In the genomic region with DNA sequence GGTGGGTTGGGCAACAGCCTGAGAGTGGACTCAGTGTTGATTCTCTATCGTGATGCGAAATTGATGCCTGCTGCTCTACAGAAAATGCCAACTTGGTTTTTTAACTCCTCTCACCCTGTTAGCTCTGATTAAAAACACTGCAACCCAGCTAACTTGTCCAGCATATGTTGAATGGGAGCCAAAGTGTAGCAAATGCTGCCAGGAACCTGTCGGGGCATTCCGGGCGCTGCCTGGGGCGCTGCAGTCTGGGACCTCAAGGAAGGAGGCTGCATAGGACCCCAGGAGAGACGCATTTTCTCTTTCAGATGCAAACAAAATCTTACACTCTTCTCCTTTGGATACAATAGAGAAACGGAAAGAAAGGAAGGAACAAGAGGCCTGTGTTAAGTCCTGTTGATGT, we compare ENCODE assay signal across 19 cellular contexts. TPM values are rescaled to one million over a fixed set of nuclear protein-coding genes. Genes with fewer than 3 reads are reported as not detected.
DNase-seq lines count a peak whose midpoint lies in the region; ATAC-seq, FAIRE-seq and TF ChIP-seq lines count a peak whose summit lies in the region.
"Had no signal": no experiment of that assay in that cellular context is flagged by ENCODE, and none has a peak within 500 bp of the region (broad histone marks: within the 10 kb centered on the region; RNA-seq: fewer than 3 reads in every experiment).

No MANE protein-coding gene starts in this region.

- peaks cover 13% of the 10 kb centered on the region for H3K4me1 ChIP-seq in CD4-positive, CD25-positive, alpha-beta regulatory T cell (ENCODE audit: control insufficient read depth, insufficient read depth, low read length, poor library complexity, severe bottlenecking)
- peaks cover 0 to 10% (median 3%) of the 10 kb centered on the region in 4 experiments; a peak in 5 of 7 replicates for H3K4me1 ChIP-seq in H1 (replicated peaks in 1 of 4; ENCODE audit: control insufficient read depth in 3 of 4, insufficient read depth in 4 of 4, low read length in 3 of 4)
- H3K4me1 ChIP-seq in suprapubic skin = peaks cover 25% of the 10 kb centered on the region

- no peak for TF ChIP-seq CTCF in RWPE1 (conservative IDR thresholded peaks at IDR 0.05; ENCODE audit: low read depth)
- no peak for TF ChIP-seq CTCF in H1 (IDR thresholded peaks at IDR 0.05; ENCODE audit: control extremely low read depth in 1 of 3, insufficient read depth in 1 of 3, low read depth in 1 of 3, low read length in 3 of 3)
- TF ChIP-seq CTCF in suprapubic skin (IDR thresholded peaks at IDR 0.05) = no peak

- H3K18ac ChIP-seq in H1 (ENCODE audit: extremely low read depth, low read length) = no peak overlapping the region

- POLR2A ChIA-PET in RWPE1 (lab: Yijun Ruan, JAX; ENCODE audit: low non-redundant PET) (no interaction called here), H1 (lab: Charles Lee; ENCODE audit: partially characterized antibody) (interaction anchor here (0.6 to 17.6 kb wide), 2 partner anchors 13 to 840 kb away, joined by 3 to 230 read pairs; a partner anchor contains a TSS)

- no peak overlapping the region for H3K23ac ChIP-seq in H1 (ENCODE audit: insufficient read length)

- no peak overlapping the region for H3K4me3 ChIP-seq in CD4-positive, CD25-positive, alpha-beta regulatory T cell (ENCODE audit: low read depth, low read length)
- H3K4me3 ChIP-seq in H1 (ENCODE audit: extremely low read depth in 1 of 4, insufficient read depth in 2 of 4, low read depth in 3 of 4, low read length in 4 of 4) (no peak overlapping the region), suprapubic skin (no peak overlapping the region)
- H3K4me3 ChIP-seq: BLaER1 treated with 17β-estradiol and CSF1 and Interleukin-3, amounts not matched to agents 10 nM and 100 nM; GM12878; GM23248 had no signal

- CTCF ChIA-PET in RWPE1 (lab: Yijun Ruan, JAX) (interaction anchor here (0.7 kb wide), 1 partner anchor 294 kb away, joined by 3 read pairs; a partner anchor contains a TSS), H1 (lab: Charles Lee; ENCODE audit: partially characterized antibody) (interaction anchor here (4.1 kb wide), 1 partner anchor 9 kb away, joined by 15 read pairs; no protein-coding TSS in a partner anchor)

- no peaks in the 10 kb centered on the region for H3K9me3 ChIP-seq in CD4-positive, CD25-positive, alpha-beta regulatory T cell (ENCODE audit: control insufficient read depth in 2 of 2, low read length in 2 of 2)
- H3K9me3 ChIP-seq in H1 (ENCODE audit: insufficient read depth in 2 of 2, low read depth in 1 of 2, low read length in 1 of 2) = no peaks in the 10 kb centered on the region
- H3K9me3 ChIP-seq in suprapubic skin = no peaks in the 10 kb centered on the region
- H3K9me3 ChIP-seq: BLaER1 treated with 17β-estradiol and CSF1 and Interleukin-3, amounts not matched to agents 10 nM and 100 nM had no signal

- H2AK5ac ChIP-seq in H1 (ENCODE audit: low read depth, low read length) = no peak overlapping the region

- H3K27me3 Mint-ChIP-seq in CD4-positive, CD25-positive, alpha-beta regulatory T cell = peaks cover 19% of the 10 kb centered on the region
- H3K27me3 Mint-ChIP-seq: CD4-positive, alpha-beta T cell had no signal

- no peak overlapping the region for H2BK12ac ChIP-seq in H1 (ENCODE audit: low read depth, low read length)

- H2BK5ac ChIP-seq in H1 (ENCODE audit: low read depth, low read length) = no peak overlapping the region

- no peak overlapping the region for H3K56ac ChIP-seq in H1 (replicated peaks; ENCODE audit: insufficient read length, low read depth, low read length)

- H4K5ac ChIP-seq in H1 (ENCODE audit: insufficient read length, low read depth, low read length) = no peak overlapping the region

- DNase-seq in CD4-positive, CD25-positive, alpha-beta regulatory T cell = no peak
- DNase-seq in RWPE1 (ENCODE audit: low spot score) (no peak), H1 (ENCODE audit: low read depth in 1 of 2, low spot score in 2 of 2) (no peak), suprapubic skin (ENCODE audit: low spot score in 2 of 2) (peak; percentile 15 to 35), AG08396 (ENCODE audit: low spot score) (no peak)
- DNase-seq in stimulated activated naive CD4-positive, alpha-beta T cell treated with Interleukin-2 at 50 U/mL for 16 hours (lab: John Stamatoyannopoulos, UW) = no peak
- DNase-seq: 8988T; Calu3; CD4-positive, alpha-beta T cell; DMS 273 treated with DMSO at 0.1 percent for 48 hours; GM23248; H9 had no signal

- H3K27me3 ChIP-seq in CD4-positive, CD25-positive, alpha-beta regulatory T cell (ENCODE audit: control insufficient read depth, insufficient read depth, low read length) = peaks cover 2% of the 10 kb centered on the region
- H3K27me3 ChIP-seq in H1 (replicated peaks in 1 of 4; ENCODE audit: control insufficient read depth in 3 of 4, extremely low read depth in 1 of 4, insufficient read depth in 3 of 4, low read length in 3 of 4) (peaks cover 9 to 39% (median 26%) of the 10 kb centered on the region in 4 experiments; a peak in 6 of 7 replicates), suprapubic skin (peaks cover 14% of the 10 kb centered on the region)

- H4K8ac ChIP-seq in H1 (ENCODE audit: extremely low read depth, insufficient read depth, low read length) = peak overlapping the region; percentile 8; the same call in 1 of the 2 replicates

- H3K4me3 Mint-ChIP-seq in CD4-positive, CD25-positive, alpha-beta regulatory T cell = peak overlapping the region in 1 of 4 donors; percentile 63
- H3K4me3 Mint-ChIP-seq: H9 had no signal

- H3K9me3 Mint-ChIP-seq in CD4-positive, CD25-positive, alpha-beta regulatory T cell = peaks cover 0 to 2% (median 0%) of the 10 kb centered on the region in 7 donors
- H3K9me3 Mint-ChIP-seq: CD4-positive, alpha-beta T cell; H9; IgD-negative memory B cell had no signal

- no peak overlapping the region for H3K9ac ChIP-seq in H1 (replicated peaks in 1 of 4; ENCODE audit: extremely low read depth in 1 of 4, low read depth in 3 of 4, low read length in 3 of 4)
- H3K9ac ChIP-seq: GM23248 had no signal

- 89% methylated on average over 8 of the region's 8 CpGs; no CpG with 5 or more reads in 1 of the 2 experiments for WGBS in H1 (ENCODE audit: extremely low coverage in 1 of 2, insufficient coverage in 1 of 2, insufficient read length in 1 of 2, insufficient replicate concordance in 2 of 2, low coverage in 1 of 2, low lambda C conversion rate in 2 of 2, missing lambda C conversion rate in 1 of 2), 2 experiments
- WGBS in suprapubic skin = 75% methylated on average over 8 of the region's 8 CpGs

- H3K14ac ChIP-seq in H1 (ENCODE audit: insufficient read length) = no peak overlapping the region

- H3K79me1 ChIP-seq in H1 (ENCODE audit: low read depth, low read length) = no peaks in the 10 kb centered on the region

- no peak overlapping the region for H2BK20ac ChIP-seq in H1 (ENCODE audit: low read length)

- H4K91ac ChIP-seq in H1 (replicated peaks; ENCODE audit: insufficient read length, low read length) = no peak overlapping the region

- no peaks in the 10 kb centered on the region for H3K79me2 ChIP-seq in H1 (ENCODE audit: control insufficient read depth in 1 of 2, insufficient read depth in 2 of 2, low read length in 2 of 2)

- H2AFZ ChIP-seq in H1 (ENCODE audit: low read length) = no peak overlapping the region
- H2AFZ ChIP-seq: GM23248 had no signal

- no peak overlapping the region for H3K4ac ChIP-seq in H1 (replicated peaks; ENCODE audit: insufficient read length, low read depth, low read length)

- no peak overlapping the region for H3K27ac ChIP-seq in CD4-positive, CD25-positive, alpha-beta regulatory T cell (ENCODE audit: insufficient read depth, low read length, poor library complexity, severe bottlenecking)
- H3K27ac ChIP-seq in RWPE1 (peak overlapping the region; percentile 15; the same call in 1 of the 2 replicates), H1 (ENCODE audit: low read depth, low read length) (no peak overlapping the region), suprapubic skin (no peak overlapping the region)
- H3K27ac ChIP-seq: BLaER1 treated with 17β-estradiol and CSF1 and Interleukin-3, amounts not matched to agents 10 nM and 100 nM; GM23248 had no signal

- H3K36me3 ChIP-seq in CD4-positive, CD25-positive, alpha-beta regulatory T cell (ENCODE audit: control insufficient read depth, insufficient read depth, low read length) = peaks cover 40% of the 10 kb centered on the region
- H3K36me3 ChIP-seq in H1 (ENCODE audit: control insufficient read depth in 2 of 4, insufficient read depth in 4 of 4, low read length in 3 of 4) (peaks cover 12 to 53% (median 31%) of the 10 kb centered on the region in 4 experiments), suprapubic skin (peaks cover 49% of the 10 kb centered on the region)

- no peak for TF ChIP-seq POLR2A in H1 (IDR thresholded peaks at IDR 0.05; ENCODE audit: control extremely low read depth in 1 of 2, low read depth in 2 of 2, low read length in 2 of 2)
- TF ChIP-seq POLR2A in suprapubic skin (IDR thresholded peaks at IDR 0.05) = no peak

- no peak overlapping the region for H2BK15ac ChIP-seq in H1 (ENCODE audit: low read length)

- no peak for FAIRE-seq in H1 (lab: Jason Lieb, UNC)
- FAIRE-seq: GM12878, GM18507 had no signal

- no peak for ATAC-seq in CD4-positive, CD25-positive, alpha-beta regulatory T cell (ENCODE audit: low read depth in 2 of 2)
- ATAC-seq in GM19023 (IDR thresholded peaks at IDR 0.05; ENCODE audit: unreplicated experiment) = no peak
- ATAC-seq: GM12878 had no signal

- TF ChIP-seq EP300 in H1 (IDR thresholded peaks at IDR 0.05; ENCODE audit: borderline replicate concordance in 1 of 2, low read depth in 2 of 2, low read length in 2 of 2) (no peak), suprapubic skin (IDR thresholded peaks at IDR 0.05) (no peak)

- peaks cover 24% of the 10 kb centered on the region for H3K36me3 Mint-ChIP-seq in CD4-positive, CD25-positive, alpha-beta regulatory T cell

- no peak for TF ChIP-seq RAD21 in H1 (IDR thresholded peaks at IDR 0.05 in 1 of 2, conservative IDR thresholded peaks at IDR 0.05 in 1 of 2; ENCODE audit: low read depth in 2 of 2, low read length in 2 of 2)

- peaks cover 0 to 16% (median 6%) of the 10 kb centered on the region in 4 donors for H3K4me1 Mint-ChIP-seq in CD4-positive, CD25-positive, alpha-beta regulatory T cell

- peak overlapping the region in 2 of 3 donors; percentile 18 to 20 for H3K27ac Mint-ChIP-seq in CD4-positive, CD25-positive, alpha-beta regulatory T cell

- H3K4me2 ChIP-seq in H1 (ENCODE audit: insufficient read depth in 1 of 2, low read depth in 2 of 2, low read length in 2 of 2) = no peak overlapping the region
- H3K4me2 ChIP-seq: BLaER1 treated with 17β-estradiol and CSF1 and Interleukin-3, amounts not matched to agents 10 nM and 100 nM had no signal

- H3K23me2 ChIP-seq in H1 (ENCODE audit: low read depth, low read length) = peaks cover 9% of the 10 kb centered on the region; the same call in 1 of the 2 replicates

- no peak overlapping the region for H2BK120ac ChIP-seq in H1 (replicated peaks; ENCODE audit: low read depth, low read length)

- peaks cover 12 to 19% of the 10 kb centered on the region in 2 experiments for H4K20me1 ChIP-seq in H1 (replicated peaks in 1 of 2; ENCODE audit: control insufficient read depth in 1 of 2, insufficient read depth in 2 of 2, low read length in 2 of 2)

RNA-seq across cellular contexts. Expression of a gene that starts 3.9 kb away (rescaled TPM):
- not detected for total RNA-seq in CD4-positive, CD25-positive, alpha-beta regulatory T cell
- under 1 TPM; 0.10 to 0.27 (median 0.17) TPM for polyA plus RNA-seq in CD4-positive, CD25-positive, alpha-beta regulatory T cell
- total RNA-seq in H1 (2021; fragmentation: NEBNext Ultra II Directional; extraction: Animal tissue kit (Norgen Biotek cat#: 25700)) = 1.4 and 1.9 TPM in 2 replicates
- 1.1 and 2.1 TPM in 2 replicates for polyA plus RNA-seq in H1 (2011; rRNA removed)
- polyA plus RNA-seq in H1 (2011; cell fraction: cytosol; rRNA removed) = 1.8 TPM
- polyA plus RNA-seq in H1 (2011; cell fraction: nucleus; rRNA removed) = 2.6 TPM
- polyA plus RNA-seq in H1 (2012, experiment 1 of 2) = 1.6 to 1.9 TPM (median 1.6 TPM) in 4 replicates
- 1.1 TPM for polyA plus RNA-seq in H1 (2012, experiment 2 of 2)
- 3.1 TPM for polyA plus RNA-seq in H1 (2013, experiment 1 of 2)
- polyA plus RNA-seq in H1 (2013, experiment 2 of 2) = 2.1 TPM
- polyA minus RNA-seq in H1 (2011; rRNA and poly(A)+ RNA removed) = 5.0 and 5.2 TPM in 2 replicates
- polyA minus RNA-seq in H1 (2011; cell fraction: cytosol; rRNA and poly(A)+ RNA removed) = 1.6 TPM
- polyA minus RNA-seq in H1 (2011; cell fraction: nucleus; rRNA and poly(A)+ RNA removed) = 3.3 TPM
- 10 to 100 TPM in 1 of 4 donors, 1 to 10 TPM in 3; 3.3 to 12.9 (median 5.6) TPM for total RNA-seq in suprapubic skin
- total RNA-seq: CD4-positive, alpha-beta T cell; Daoy; GM12878 had no signal

RNA-seq across cellular contexts. Expression of a gene that starts 18.5 kb away (rescaled TPM):
- total RNA-seq in CD4-positive, CD25-positive, alpha-beta regulatory T cell = 80.5 TPM
- polyA plus RNA-seq in CD4-positive, CD25-positive, alpha-beta regulatory T cell = 10 to 100 TPM; 63.6 to 78.4 (median 70.9) TPM
- 68.3 and 71.5 TPM in 2 replicates for total RNA-seq in H1 (2021; fragmentation: NEBNext Ultra II Directional; extraction: Animal tissue kit (Norgen Biotek cat#: 25700))
- 65.2 and 68.8 TPM in 2 replicates for polyA plus RNA-seq in H1 (2011; rRNA removed)
- polyA plus RNA-seq in H1 (2011; cell fraction: cytosol; rRNA removed) = 51.0 TPM
- 52.2 TPM for polyA plus RNA-seq in H1 (2011; cell fraction: nucleus; rRNA removed)
- 51.1 to 70.5 TPM (median 60.3 TPM) in 4 replicates for polyA plus RNA-seq in H1 (2012, experiment 1 of 2)
- 41.6 TPM for polyA plus RNA-seq in H1 (2012, experiment 2 of 2)
- polyA plus RNA-seq in H1 (2013, experiment 1 of 2) = 48.9 TPM
- polyA plus RNA-seq in H1 (2013, experiment 2 of 2) = 52.7 TPM
- polyA minus RNA-seq in H1 (2011; rRNA and poly(A)+ RNA removed) = 45.9 and 55.6 TPM in 2 replicates
- polyA minus RNA-seq in H1 (2011; cell fraction: cytosol; rRNA and poly(A)+ RNA removed) = 21.9 TPM
- polyA minus RNA-seq in H1 (2011; cell fraction: nucleus; rRNA and poly(A)+ RNA removed) = 40.2 TPM
- 10 to 100 TPM; 33.3 to 58.3 (median 53.3) TPM for total RNA-seq in suprapubic skin

RNA-seq across cellular contexts. Expression of a gene that starts 24.5 kb away (rescaled TPM):
- not detected for total RNA-seq in CD4-positive, CD25-positive, alpha-beta regulatory T cell
- polyA plus RNA-seq in CD4-positive, CD25-positive, alpha-beta regulatory T cell = not detected
- total RNA-seq in H1 (2021; fragmentation: NEBNext Ultra II Directional; extraction: Animal tissue kit (Norgen Biotek cat#: 25700)) = 0.15 and 0.35 TPM in 2 replicates
- 0.39 and 0.44 TPM in 2 replicates for polyA plus RNA-seq in H1 (2011; rRNA removed)
- polyA plus RNA-seq in H1 (2011; cell fraction: cytosol; rRNA removed) = 0.66 TPM
- polyA plus RNA-seq in H1 (2011; cell fraction: nucleus; rRNA removed) = 0.53 TPM
- 0.17 to 0.70 TPM (median 0.39 TPM) in 4 replicates for polyA plus RNA-seq in H1 (2012, experiment 1 of 2)
- 0.24 TPM for polyA plus RNA-seq in H1 (2012, experiment 2 of 2)
- 0.24 TPM for polyA plus RNA-seq in H1 (2013, experiment 1 of 2)
- polyA plus RNA-seq in H1 (2013, experiment 2 of 2) = 0.44 TPM
- polyA minus RNA-seq in H1 (2011; rRNA and poly(A)+ RNA removed) = 0.13 TPM in 1 of 2 replicates, not detected in the other
- not detected for polyA minus RNA-seq in H1 (2011; cell fraction: cytosol; rRNA and poly(A)+ RNA removed)
- polyA minus RNA-seq in H1 (2011; cell fraction: nucleus; rRNA and poly(A)+ RNA removed) = not detected
- 1 to 10 TPM in 1 of 4 donors, not detected in 3; 1.1 TPM for total RNA-seq in suprapubic skin
- total RNA-seq: Calu3; CD4-positive, alpha-beta T cell; HT1080 had no signal
- polyA plus RNA-seq: GM12878, IgD-negative memory B cell had no signal

RNA-seq across cellular contexts. Expression of a gene that starts 33.4 kb away (rescaled TPM):
- not detected for total RNA-seq in CD4-positive, CD25-positive, alpha-beta regulatory T cell
- not detected for polyA plus RNA-seq in CD4-positive, CD25-positive, alpha-beta regulatory T cell
- not detected in 2 replicates for total RNA-seq in H1 (2021; fragmentation: NEBNext Ultra II Directional; extraction: Animal tissue kit (Norgen Biotek cat#: 25700))
- not detected in 2 replicates for polyA plus RNA-seq in H1 (2011; rRNA removed)
- not detected for polyA plus RNA-seq in H1 (2011; cell fraction: cytosol; rRNA removed)
- not detected for polyA plus RNA-seq in H1 (2011; cell fraction: nucleus; rRNA removed)
- not detected in 4 replicates for polyA plus RNA-seq in H1 (2012, experiment 1 of 2)
- not detected for polyA plus RNA-seq in H1 (2012, experiment 2 of 2)
- polyA plus RNA-seq in H1 (2013, experiment 1 of 2) = not detected
- not detected for polyA plus RNA-seq in H1 (2013, experiment 2 of 2)
- not detected in 2 replicates for polyA minus RNA-seq in H1 (2011; rRNA and poly(A)+ RNA removed)
- polyA minus RNA-seq in H1 (2011; cell fraction: cytosol; rRNA and poly(A)+ RNA removed) = not detected
- not detected for polyA minus RNA-seq in H1 (2011; cell fraction: nucleus; rRNA and poly(A)+ RNA removed)
- not detected for total RNA-seq in suprapubic skin
- total RNA-seq: Calu3; CD4-positive, alpha-beta T cell; Daoy; GM12878; GM23248; H9; HT1080 had no signal
- polyA plus RNA-seq: GM12878, GM23248, IgD-negative memory B cell had no signal

RNA-seq across cellular contexts. Expression of a gene that starts 58.9 kb away (rescaled TPM):
- 27.4 TPM for total RNA-seq in CD4-positive, CD25-positive, alpha-beta regulatory T cell
- 10 to 100 TPM; 35.8 to 51.4 (median 41.3) TPM for polyA plus RNA-seq in CD4-positive, CD25-positive, alpha-beta regulatory T cell
- 40.2 and 41.8 TPM in 2 replicates for total RNA-seq in H1 (2021; fragmentation: NEBNext Ultra II Directional; extraction: Animal tissue kit (Norgen Biotek cat#: 25700))
- polyA plus RNA-seq in H1 (2011; rRNA removed) = 16.4 and 18.7 TPM in 2 replicates
- 21.1 TPM for polyA plus RNA-seq in H1 (2011; cell fraction: cytosol; rRNA removed)
- 17.7 TPM for polyA plus RNA-seq in H1 (2011; cell fraction: nucleus; rRNA removed)
- polyA plus RNA-seq in H1 (2012, experiment 1 of 2) = 25.6 to 39.2 TPM (median 28.9 TPM) in 4 replicates
- polyA plus RNA-seq in H1 (2012, experiment 2 of 2) = 10.8 TPM
- polyA plus RNA-seq in H1 (2013, experiment 1 of 2) = 17.1 TPM
- polyA plus RNA-seq in H1 (2013, experiment 2 of 2) = 17.5 TPM
- polyA minus RNA-seq in H1 (2011; rRNA and poly(A)+ RNA removed) = 19.4 and 28.7 TPM in 2 replicates
- 17.2 TPM for polyA minus RNA-seq in H1 (2011; cell fraction: cytosol; rRNA and poly(A)+ RNA removed)
- polyA minus RNA-seq in H1 (2011; cell fraction: nucleus; rRNA and poly(A)+ RNA removed) = 7.3 TPM
- total RNA-seq in suprapubic skin = 10 to 100 TPM; 13.6 to 19.4 (median 15.1) TPM

Comparison
In these comparisons a context has a peak if more than half of its experiments do, and no peak if none do; other contexts are left out.
1. DNase-seq: peak in suprapubic skin (2 of 2); none in CD4-positive, CD25-positive, alpha-beta regulatory T cell (0 of 3), RWPE1 (single experiment), H1 (0 of 2), stimulated activated naive CD4-positive, alpha-beta T cell treated with Interleukin-2 at 50 U/mL for 16 hours (single experiment) and AG08396 (single experiment).